1 cellular context compared by ENCODE assay signal in the genomic region with DNA sequence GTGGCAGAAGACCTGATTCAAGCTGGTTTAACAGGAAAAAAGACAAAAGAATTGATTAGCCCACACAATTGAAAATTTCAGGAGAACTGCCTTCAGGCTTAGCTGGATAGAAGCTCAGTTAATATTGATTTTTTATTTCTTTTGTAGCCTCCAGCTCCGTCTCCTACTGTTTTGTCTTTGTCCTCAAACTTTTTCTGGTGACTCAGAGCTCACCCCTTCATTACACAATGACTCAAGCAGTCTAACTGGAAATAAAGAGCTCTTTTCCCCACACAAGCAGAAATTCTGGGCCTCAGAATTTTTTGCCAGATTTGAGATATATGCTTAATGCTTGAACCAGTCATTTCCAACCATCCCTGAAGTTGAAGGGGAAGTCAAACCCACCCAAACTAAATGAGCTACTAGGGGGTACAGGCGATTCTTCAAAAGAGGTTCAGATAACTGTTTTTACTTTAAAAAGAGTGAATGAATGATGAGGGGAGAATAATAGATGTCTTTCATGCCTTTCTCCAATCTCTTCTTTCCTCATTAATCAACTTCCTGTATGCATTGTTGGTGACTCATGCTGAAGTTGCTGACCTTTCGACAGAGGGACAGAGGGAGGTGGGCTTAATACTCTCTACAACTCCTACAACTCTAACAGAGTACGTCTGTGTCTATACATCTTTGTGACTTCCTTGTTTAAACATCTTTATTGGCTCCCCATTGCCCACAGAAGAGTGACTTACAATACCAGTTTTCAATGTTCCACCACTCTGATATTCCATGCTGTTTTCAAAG.
TF ChIP-seq lines count a peak whose summit lies in the region.

No MANE protein-coding gene starts in this region.

TF ChIP-seq in HepG2, 621 proteins besides CTCF, POLR2A, EP300 and RAD21 (continued from another document and continues in another):
- TF ChIP-seq, protein P1, sequence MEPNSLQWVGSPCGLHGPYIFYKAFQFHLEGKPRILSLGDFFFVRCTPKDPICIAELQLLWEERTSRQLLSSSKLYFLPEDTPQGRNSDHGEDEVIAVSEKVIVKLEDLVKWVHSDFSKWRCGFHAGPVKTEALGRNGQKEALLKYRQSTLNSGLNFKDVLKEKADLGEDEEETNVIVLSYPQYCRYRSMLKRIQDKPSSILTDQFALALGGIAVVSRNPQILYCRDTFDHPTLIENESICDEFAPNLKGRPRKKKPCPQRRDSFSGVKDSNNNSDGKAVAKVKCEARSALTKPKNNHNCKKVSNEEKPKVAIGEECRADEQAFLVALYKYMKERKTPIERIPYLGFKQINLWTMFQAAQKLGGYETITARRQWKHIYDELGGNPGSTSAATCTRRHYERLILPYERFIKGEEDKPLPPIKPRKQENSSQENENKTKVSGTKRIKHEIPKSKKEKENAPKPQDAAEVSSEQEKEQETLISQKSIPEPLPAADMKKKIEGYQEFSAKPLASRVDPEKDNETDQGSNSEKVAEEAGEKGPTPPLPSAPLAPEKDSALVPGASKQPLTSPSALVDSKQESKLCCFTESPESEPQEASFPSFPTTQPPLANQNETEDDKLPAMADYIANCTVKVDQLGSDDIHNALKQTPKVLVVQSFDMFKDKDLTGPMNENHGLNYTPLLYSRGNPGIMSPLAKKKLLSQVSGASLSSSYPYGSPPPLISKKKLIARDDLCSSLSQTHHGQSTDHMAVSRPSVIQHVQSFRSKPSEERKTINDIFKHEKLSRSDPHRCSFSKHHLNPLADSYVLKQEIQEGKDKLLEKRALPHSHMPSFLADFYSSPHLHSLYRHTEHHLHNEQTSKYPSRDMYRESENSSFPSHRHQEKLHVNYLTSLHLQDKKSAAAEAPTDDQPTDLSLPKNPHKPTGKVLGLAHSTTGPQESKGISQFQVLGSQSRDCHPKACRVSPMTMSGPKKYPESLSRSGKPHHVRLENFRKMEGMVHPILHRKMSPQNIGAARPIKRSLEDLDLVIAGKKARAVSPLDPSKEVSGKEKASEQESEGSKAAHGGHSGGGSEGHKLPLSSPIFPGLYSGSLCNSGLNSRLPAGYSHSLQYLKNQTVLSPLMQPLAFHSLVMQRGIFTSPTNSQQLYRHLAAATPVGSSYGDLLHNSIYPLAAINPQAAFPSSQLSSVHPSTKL (CRISPR knock-in tag; IDR thresholded peaks at IDR 0.05), result peak; percentile 53; the same call in 1 of the 2 replicates
- TF ChIP-seq NR2F2 (IDR thresholded peaks at IDR 0.05; ENCODE audit: borderline replicate concordance, low read depth) (0 out of 2 replicates have a peak, but pooled peaks have one; percentile 20), FOXA3 (CRISPR knock-in tag; IDR thresholded peaks at IDR 0.05) (peak; percentile 6; the same call in 1 of the 2 replicates), SAP130 (CRISPR knock-in tag; IDR thresholded peaks at IDR 0.05; ENCODE audit: low read depth) (peak; percentile 41), PPARG (CRISPR knock-in tag; conservative IDR thresholded peaks at IDR 0.05) (0 out of 2 replicates have a peak, but pooled peaks have one; percentile 15), JUNB (CRISPR knock-in tag; IDR thresholded peaks at IDR 0.05; ENCODE audit: borderline replicate concordance) (peak; percentile 77; the same call in 1 of the 2 replicates), ZBTB21 (CRISPR knock-in tag; IDR thresholded peaks at IDR 0.05) (0 out of 2 replicates have a peak, but pooled peaks have one; percentile 37), ZKSCAN8 (CRISPR knock-in tag; IDR thresholded peaks at IDR 0.05; ENCODE audit: borderline replicate concordance) (peak; percentile 38; the same call in 1 of the 2 replicates), PATZ1 (CRISPR knock-in tag; IDR thresholded peaks at IDR 0.05) (0 out of 2 replicates have a peak, but pooled peaks have one; percentile 30), ZFP1 (CRISPR knock-in tag; IDR thresholded peaks at IDR 0.05) (no peak), HMG20A (CRISPR knock-in tag; IDR thresholded peaks at IDR 0.05; ENCODE audit: borderline replicate concordance) (0 out of 2 replicates have a peak, but pooled peaks have one; percentile 34), SOX5 (CRISPR knock-in tag; IDR thresholded peaks at IDR 0.05; ENCODE audit: borderline replicate concordance) (peak; percentile 32; the same call in 1 of the 2 replicates), ATF3 (CRISPR knock-in tag; IDR thresholded peaks at IDR 0.05) (peak; percentile 46; the same call in 1 of the 2 replicates), PAF1 (CRISPR knock-in tag; IDR thresholded peaks at IDR 0.05) (no peak), SOX13 (IDR thresholded peaks at IDR 0.05) (no peak), SOX13 (CRISPR knock-in tag; conservative IDR thresholded peaks at IDR 0.05 in 1 of 2, IDR thresholded peaks at IDR 0.05 in 1 of 2) (peak in 1 of 2 experiments; percentile 57; a peak in 2 of 4 replicates), THAP11 (CRISPR knock-in tag; IDR thresholded peaks at IDR 0.05) (peak; percentile 44; the same call in 1 of the 2 replicates), NR2F6 (IDR thresholded peaks at IDR 0.05) (peak; percentile 56), NR2F6 (CRISPR knock-in tag; IDR thresholded peaks at IDR 0.05) (peak; percentile 53; the same call in 1 of the 2 replicates), THRA (CRISPR knock-in tag; IDR thresholded peaks at IDR 0.05; ENCODE audit: borderline replicate concordance) (no peak), JUND (CRISPR knock-in tag; IDR thresholded peaks at IDR 0.05) (0 out of 2 replicates have a peak, but pooled peaks have one; percentile 28), ONECUT2 (CRISPR knock-in tag; IDR thresholded peaks at IDR 0.05) (0 out of 2 replicates have a peak, but pooled peaks have one; percentile 40), ETV5 (CRISPR knock-in tag; IDR thresholded peaks at IDR 0.05; ENCODE audit: borderline replicate concordance) (peak; percentile 58; the same call in 1 of the 2 replicates), HNRNPH1 (optimal IDR thresholded peaks at IDR 0.05; ENCODE audit: low read depth, low read length) (no peak), FOSL1 (CRISPR knock-in tag; IDR thresholded peaks at IDR 0.05; ENCODE audit: borderline replicate concordance) (peak; percentile 71; the same call in 1 of the 2 replicates), MAF1 (CRISPR knock-in tag; IDR thresholded peaks at IDR 0.05; ENCODE audit: borderline replicate concordance) (no peak), MIXL1 (CRISPR knock-in tag; IDR thresholded peaks at IDR 0.05) (0 out of 2 replicates have a peak, but pooled peaks have one; percentile 33), ZNF441 (CRISPR knock-in tag; IDR thresholded peaks at IDR 0.05; ENCODE audit: borderline replicate concordance) (no peak), CREB1 (IDR thresholded peaks at IDR 0.05) (no peak), CREB1 (CRISPR knock-in tag; IDR thresholded peaks at IDR 0.05) (peak; percentile 31; the same call in 1 of the 2 replicates), KLF16 (CRISPR knock-in tag; IDR thresholded peaks at IDR 0.05) (0 out of 4 replicates have a peak, but pooled peaks of 1 of the 2 experiments have one; percentile 28), FOSL2 (CRISPR knock-in tag; IDR thresholded peaks at IDR 0.05) (peak; percentile 91), GFI1 (CRISPR knock-in tag; IDR thresholded peaks at IDR 0.05; ENCODE audit: borderline replicate concordance) (peak; percentile 42; the same call in 1 of the 2 replicates), GATAD2A (CRISPR knock-in tag; IDR thresholded peaks at IDR 0.05) (peak; percentile 15), SIX1 (CRISPR knock-in tag; IDR thresholded peaks at IDR 0.05; ENCODE audit: borderline replicate concordance) (no peak), ZNF644 (CRISPR knock-in tag; IDR thresholded peaks at IDR 0.05; ENCODE audit: low read depth) (peak; percentile 19; the same call in 1 of the 2 replicates), HMG20B (CRISPR knock-in tag; conservative IDR thresholded peaks at IDR 0.05) (0 out of 2 replicates have a peak, but pooled peaks have one; percentile 38), ELF1 (CRISPR knock-in tag; IDR thresholded peaks at IDR 0.05) (peak; percentile 33; the same call in 1 of the 2 replicates), NCOA2 (CRISPR knock-in tag; IDR thresholded peaks at IDR 0.05) (peak; percentile 31; the same call in 1 of the 2 replicates), RARA (CRISPR knock-in tag; IDR thresholded peaks at IDR 0.05) (peak; percentile 44; the same call in 1 of the 2 replicates)
- TF ChIP-seq, protein P2, sequence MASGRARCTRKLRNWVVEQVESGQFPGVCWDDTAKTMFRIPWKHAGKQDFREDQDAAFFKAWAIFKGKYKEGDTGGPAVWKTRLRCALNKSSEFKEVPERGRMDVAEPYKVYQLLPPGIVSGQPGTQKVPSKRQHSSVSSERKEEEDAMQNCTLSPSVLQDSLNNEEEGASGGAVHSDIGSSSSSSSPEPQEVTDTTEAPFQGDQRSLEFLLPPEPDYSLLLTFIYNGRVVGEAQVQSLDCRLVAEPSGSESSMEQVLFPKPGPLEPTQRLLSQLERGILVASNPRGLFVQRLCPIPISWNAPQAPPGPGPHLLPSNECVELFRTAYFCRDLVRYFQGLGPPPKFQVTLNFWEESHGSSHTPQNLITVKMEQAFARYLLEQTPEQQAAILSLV (CRISPR knock-in tag; IDR thresholded peaks at IDR 0.05; ENCODE audit: borderline replicate concordance), result no peak
- TF ChIP-seq, protein P3, sequence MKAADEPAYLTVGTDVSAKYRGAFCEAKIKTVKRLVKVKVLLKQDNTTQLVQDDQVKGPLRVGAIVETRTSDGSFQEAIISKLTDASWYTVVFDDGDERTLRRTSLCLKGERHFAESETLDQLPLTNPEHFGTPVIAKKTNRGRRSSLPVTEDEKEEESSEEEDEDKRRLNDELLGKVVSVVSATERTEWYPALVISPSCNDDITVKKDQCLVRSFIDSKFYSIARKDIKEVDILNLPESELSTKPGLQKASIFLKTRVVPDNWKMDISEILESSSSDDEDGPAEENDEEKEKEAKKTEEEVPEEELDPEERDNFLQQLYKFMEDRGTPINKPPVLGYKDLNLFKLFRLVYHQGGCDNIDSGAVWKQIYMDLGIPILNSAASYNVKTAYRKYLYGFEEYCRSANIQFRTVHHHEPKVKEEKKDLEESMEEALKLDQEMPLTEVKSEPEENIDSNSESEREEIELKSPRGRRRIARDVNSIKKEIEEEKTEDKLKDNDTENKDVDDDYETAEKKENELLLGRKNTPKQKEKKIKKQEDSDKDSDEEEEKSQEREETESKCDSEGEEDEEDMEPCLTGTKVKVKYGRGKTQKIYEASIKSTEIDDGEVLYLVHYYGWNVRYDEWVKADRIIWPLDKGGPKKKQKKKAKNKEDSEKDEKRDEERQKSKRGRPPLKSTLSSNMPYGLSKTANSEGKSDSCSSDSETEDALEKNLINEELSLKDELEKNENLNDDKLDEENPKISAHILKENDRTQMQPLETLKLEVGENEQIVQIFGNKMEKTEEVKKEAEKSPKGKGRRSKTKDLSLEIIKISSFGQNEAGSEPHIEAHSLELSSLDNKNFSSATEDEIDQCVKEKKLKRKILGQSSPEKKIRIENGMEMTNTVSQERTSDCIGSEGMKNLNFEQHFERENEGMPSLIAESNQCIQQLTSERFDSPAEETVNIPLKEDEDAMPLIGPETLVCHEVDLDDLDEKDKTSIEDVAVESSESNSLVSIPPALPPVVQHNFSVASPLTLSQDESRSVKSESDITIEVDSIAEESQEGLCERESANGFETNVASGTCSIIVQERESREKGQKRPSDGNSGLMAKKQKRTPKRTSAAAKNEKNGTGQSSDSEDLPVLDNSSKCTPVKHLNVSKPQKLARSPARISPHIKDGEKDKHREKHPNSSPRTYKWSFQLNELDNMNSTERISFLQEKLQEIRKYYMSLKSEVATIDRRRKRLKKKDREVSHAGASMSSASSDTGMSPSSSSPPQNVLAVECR (CRISPR knock-in tag; IDR thresholded peaks at IDR 0.05; ENCODE audit: borderline replicate concordance), result no peak
- TF ChIP-seq, protein P4, sequence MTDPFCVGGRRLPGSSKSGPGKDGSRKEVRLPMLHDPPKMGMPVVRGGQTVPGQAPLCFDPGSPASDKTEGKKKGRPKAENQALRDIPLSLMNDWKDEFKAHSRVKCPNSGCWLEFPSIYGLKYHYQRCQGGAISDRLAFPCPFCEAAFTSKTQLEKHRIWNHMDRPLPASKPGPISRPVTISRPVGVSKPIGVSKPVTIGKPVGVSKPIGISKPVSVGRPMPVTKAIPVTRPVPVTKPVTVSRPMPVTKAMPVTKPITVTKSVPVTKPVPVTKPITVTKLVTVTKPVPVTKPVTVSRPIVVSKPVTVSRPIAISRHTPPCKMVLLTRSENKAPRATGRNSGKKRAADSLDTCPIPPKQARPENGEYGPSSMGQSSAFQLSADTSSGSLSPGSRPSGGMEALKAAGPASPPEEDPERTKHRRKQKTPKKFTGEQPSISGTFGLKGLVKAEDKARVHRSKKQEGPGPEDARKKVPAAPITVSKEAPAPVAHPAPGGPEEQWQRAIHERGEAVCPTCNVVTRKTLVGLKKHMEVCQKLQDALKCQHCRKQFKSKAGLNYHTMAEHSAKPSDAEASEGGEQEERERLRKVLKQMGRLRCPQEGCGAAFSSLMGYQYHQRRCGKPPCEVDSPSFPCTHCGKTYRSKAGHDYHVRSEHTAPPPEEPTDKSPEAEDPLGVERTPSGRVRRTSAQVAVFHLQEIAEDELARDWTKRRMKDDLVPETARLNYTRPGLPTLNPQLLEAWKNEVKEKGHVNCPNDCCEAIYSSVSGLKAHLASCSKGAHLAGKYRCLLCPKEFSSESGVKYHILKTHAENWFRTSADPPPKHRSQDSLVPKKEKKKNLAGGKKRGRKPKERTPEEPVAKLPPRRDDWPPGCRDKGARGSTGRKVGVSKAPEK (CRISPR knock-in tag; IDR thresholded peaks at IDR 0.05; ENCODE audit: borderline replicate concordance), result no peak
